In the genomic region with DNA sequence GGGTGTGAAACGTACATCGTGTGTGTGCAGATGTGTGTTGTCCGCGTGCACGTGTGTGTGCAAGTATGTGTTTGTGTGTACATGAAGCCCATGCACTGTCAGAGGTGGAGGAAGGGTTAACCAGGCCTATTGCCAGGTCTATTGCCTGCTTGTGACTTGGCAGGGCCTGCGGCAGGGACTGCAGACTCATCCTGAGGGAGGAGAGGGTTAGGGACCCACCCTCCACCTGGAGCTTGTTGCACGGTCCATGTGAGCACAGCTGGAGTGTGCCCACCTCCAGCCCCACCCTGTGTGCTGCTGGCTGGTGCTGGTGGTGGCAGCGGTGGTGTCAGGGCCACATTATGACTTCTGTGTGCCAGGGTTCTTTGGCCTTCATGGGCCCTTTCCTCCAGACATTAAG, we compare ENCODE assay signal across 22 cellular contexts. TPM values are rescaled to one million over a fixed set of nuclear protein-coding genes. Genes with fewer than 3 reads are reported as not detected.
"Had no signal": no experiment of that assay in that cellular context is flagged by ENCODE, and none has a peak within 500 bp of the region (broad histone marks: within the 10 kb centered on the region; RNA-seq: fewer than 3 reads in every experiment).

No MANE protein-coding gene starts in this region.

- DNase-seq: activated CD4-positive, alpha-beta T cell treated with anti-CD3 and anti-CD28 coated beads, Interleukin-2, amount 10 ng/mL, durations not matched to agents 24 days and 14 days; activated CD8-positive, alpha-beta T cell treated with anti-CD3 and anti-CD28 coated beads for 36 hours; activated naive CD4-positive, alpha-beta T cell treated with anti-CD3 and anti-CD28 coated beads, Interleukin-2, amount 10 ng/mL, durations not matched to agents 7 days and 5 days; activated naive CD8-positive, alpha-beta T cell treated with anti-CD3 and anti-CD28 coated beads, Interleukin-2, amount 50 U/mL, for 24 hours; activated T-cell treated with anti-CD3 and anti-CD28 coated beads, Interleukin-2, amount 50 U/mL, for 1 hour; aorta; effector memory CD8-positive, alpha-beta T cell; foreskin keratinocyte; glutamatergic neuron; hypothalamus; islet precursor cell; occipital lobe; retina; stimulated activated naive B cell treated with anti-CD40 and anti-IgM and Interleukin-4, amounts not matched to agents 10 μg/mL and 1 μg/mL and 100 μg/mL, for 72 hours; uterus had no signal

- H3K4me1 ChIP-seq: foreskin keratinocyte, uterus had no signal

- H3K27me3 ChIP-seq: foreskin keratinocyte, uterus had no signal

- H3K9me3 ChIP-seq: uterus had no signal

- H3K27ac ChIP-seq: foreskin keratinocyte, uterus had no signal

- H3K4me3 ChIP-seq: uterus had no signal

- H3K36me3 ChIP-seq: uterus had no signal

RNA-seq across cellular contexts. Expression of gene AQP1, which starts 7.1 kb away (rescaled TPM):
- total RNA-seq: activated CD4-positive, alpha-beta T cell treated with anti-CD3 and anti-CD28 coated beads, Interleukin-2, amount 10 ng/mL, durations not matched to agents 24 days and 14 days; foreskin keratinocyte had no signal

RNA-seq across cellular contexts. Expression of gene GHRHR, which starts 59.2 kb away (rescaled TPM):
- total RNA-seq: activated CD4-positive, alpha-beta T cell treated with anti-CD3 and anti-CD28 coated beads, Interleukin-2, amount 10 ng/mL, durations not matched to agents 24 days and 14 days; activated CD8-positive, alpha-beta T cell treated with anti-CD3 and anti-CD28 coated beads for 36 hours; activated T-helper 17 cell treated with anti-CD3 and anti-CD28 coated beads, Interleukin-2, amount 50 U/mL, for 72 hours; chondrocyte; dermis microvascular lymphatic vessel endothelial cell; fibroblast of lung; foreskin keratinocyte; lung microvascular endothelial cell; mesothelial cell of epicardium; occipital lobe; T-helper 1 cell treated with Interleukin-12 subunit alpha and Interleukin-12 subunit beta and Interleukin-4 antibody, amounts not matched to agents 30 ng/mL and 1 ng/mL, for 36 hours; uterus had no signal
- polyA plus RNA-seq: fibroblast of lung, foreskin keratinocyte had no signal
